ENCODE assay signal across 7 cellular contexts in the genomic region with DNA sequence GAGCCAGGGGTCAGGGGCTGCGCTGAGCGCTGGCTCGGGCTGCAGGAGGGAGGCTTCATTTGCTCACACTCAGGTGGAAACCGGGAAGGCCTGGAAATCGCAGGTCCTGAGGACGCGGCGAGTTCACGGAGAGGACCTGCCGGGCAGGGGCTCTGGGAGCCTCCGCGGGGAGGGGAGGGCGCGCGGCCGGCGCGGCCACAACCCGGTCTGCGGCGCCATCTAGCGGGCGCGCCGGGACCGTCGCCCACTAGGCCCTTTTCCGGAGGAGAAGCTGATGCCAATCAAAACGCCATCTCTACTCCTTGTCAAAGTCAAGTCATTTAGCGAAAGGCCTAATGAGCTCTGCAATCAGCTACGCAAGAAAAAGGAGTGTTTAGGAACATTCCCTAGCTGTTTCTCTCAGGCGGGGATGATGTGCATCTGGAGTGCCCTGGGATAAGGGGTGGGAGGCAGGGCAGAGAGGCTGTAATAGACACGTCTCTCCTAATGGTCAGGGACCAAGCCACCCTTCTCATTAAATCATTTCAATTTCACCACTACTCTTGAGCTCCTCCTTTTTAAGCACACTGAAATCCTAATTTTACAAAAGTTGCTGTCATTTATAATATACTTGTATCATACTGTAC.
DNase-seq lines count a peak whose midpoint lies in the region; ATAC-seq and TF ChIP-seq lines count a peak whose summit lies in the region.

No MANE protein-coding gene starts in this region.

- no peak overlapping the region for H3K27ac ChIP-seq in HEK293 (ENCODE audit: extremely low read depth, low read depth, low read length)
- no peak overlapping the region for H3K27ac ChIP-seq in neural progenitor cell

- no peak overlapping the region for H3K27ac Mint-ChIP-seq in neural progenitor cell

- H4K20me1 ChIP-seq in neural progenitor cell (ENCODE audit: low read depth) = no peaks in the 10 kb centered on the region

- no peaks in the 10 kb centered on the region for H3K4me1 ChIP-seq in HEK293 (ENCODE audit: control insufficient read depth, insufficient read depth, low read length)
- no peaks in the 10 kb centered on the region for H3K4me1 ChIP-seq in neural progenitor cell

- no peaks in the 10 kb centered on the region for H3F3A ChIP-seq in neural progenitor cell (ENCODE audit: low read depth)

- H3K4me3 Mint-ChIP-seq in neural progenitor cell = peak overlapping the region; percentile 78

- H3K9me3 Mint-ChIP-seq in neural progenitor cell = no peaks in the 10 kb centered on the region

- no peak overlapping the region for H3K9ac ChIP-seq in neural progenitor cell

- H2AFZ ChIP-seq in neural progenitor cell (replicated peaks) = peak overlapping the region; percentile 74

- peak overlapping the region; percentile 74 for H3K4me2 ChIP-seq in neural progenitor cell

- H3K79me2 ChIP-seq in neural progenitor cell (ENCODE audit: low read depth) = no peaks in the 10 kb centered on the region

- POLR2A ChIA-PET in HEK293 (lab: Yijun Ruan, JAX) = no interaction called here

- peaks cover 11% of the 10 kb centered on the region for H3K27me3 Mint-ChIP-seq in neural progenitor cell (ENCODE audit: insufficient read depth, low read depth)

- H3K9me3 ChIP-seq in HEK293 (ENCODE audit: control insufficient read depth, insufficient read depth, low read depth, low read length) (no peaks in the 10 kb centered on the region), neural progenitor cell (ENCODE audit: low read depth) (no peaks in the 10 kb centered on the region)

- no peaks in the 10 kb centered on the region for H3K36me3 ChIP-seq in HEK293 (ENCODE audit: control insufficient read depth in 2 of 2, insufficient read depth in 1 of 2, low read length in 2 of 2)
- no peaks in the 10 kb centered on the region for H3K36me3 ChIP-seq in neural progenitor cell

- H3K27me3 ChIP-seq in neural progenitor cell = peaks cover 8% of the 10 kb centered on the region

- H3K4me3 ChIP-seq in GM12865 (ENCODE audit: low read depth, low read length) (peak overlapping the region; percentile 30), HEK293 (ENCODE audit: low read depth, low read length) (no peak overlapping the region), neural progenitor cell (peak overlapping the region; percentile 37)

- TF ChIP-seq CTCF in GM12865 (IDR thresholded peaks at IDR 0.05; ENCODE audit: insufficient read depth, low read depth, low read length, missing control alignments) (peak; percentile 85), HEK293 (tag by site-specific recombination; IDR thresholded peaks at IDR 0.05) (peak; percentile 57), neural progenitor cell (IDR thresholded peaks at IDR 0.05) (peak; percentile 96)

- no peak for ATAC-seq in HG02571 (IDR thresholded peaks at IDR 0.05; ENCODE audit: unreplicated experiment)

- CTCF ChIA-PET in HEK293 (lab: Yijun Ruan, JAX) = interaction anchor here (0.5 to 1.4 kb wide), 19 partner anchors 10 to 1434 kb away, joined by 3 to 23 read pairs (median 4); no protein-coding TSS in a partner anchor

- DNase-seq in GM12865 (ENCODE audit: low read depth) = peak; percentile 49
- DNase-seq in NCI-H2081 (lab: John Stamatoyannopoulos, UW) = peak; percentile 78 to 81
- peak; percentile 66 for DNase-seq in activated CD8-positive, alpha-beta memory T cell treated with anti-CD3 and anti-CD28 coated beads for 24 hours
- DNase-seq in fibroblast of peridontal ligament (ENCODE audit: extremely low read depth) = peak; percentile 30
- DNase-seq in neural progenitor cell (ENCODE audit: low spot score) = peak; percentile 86

- no peaks in the 10 kb centered on the region for H3K4me1 Mint-ChIP-seq in neural progenitor cell

- no peaks in the 10 kb centered on the region for H3K36me3 Mint-ChIP-seq in neural progenitor cell

TF ChIP-seq in HEK293, 187 proteins besides CTCF, POLR2A, EP300 and RAD21:
- TF ChIP-seq, protein P1, sequence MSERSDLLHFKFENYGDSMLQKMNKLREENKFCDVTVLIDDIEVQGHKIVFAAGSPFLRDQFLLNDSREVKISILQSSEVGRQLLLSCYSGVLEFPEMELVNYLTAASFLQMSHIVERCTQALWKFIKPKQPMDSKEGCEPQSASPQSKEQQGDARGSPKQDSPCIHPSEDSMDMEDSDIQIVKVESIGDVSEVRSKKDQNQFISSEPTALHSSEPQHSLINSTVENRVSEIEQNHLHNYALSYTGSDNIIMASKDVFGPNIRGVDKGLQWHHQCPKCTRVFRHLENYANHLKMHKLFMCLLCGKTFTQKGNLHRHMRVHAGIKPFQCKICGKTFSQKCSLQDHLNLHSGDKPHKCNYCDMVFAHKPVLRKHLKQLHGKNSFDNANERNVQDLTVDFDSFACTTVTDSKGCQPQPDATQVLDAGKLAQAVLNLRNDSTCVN (tag by site-specific recombination; optimal IDR thresholded peaks at IDR 0.05) = peak; percentile 68
- TF ChIP-seq ZNF654 (tag by site-specific recombination; IDR thresholded peaks at IDR 0.05; ENCODE audit: low read depth) = peak; percentile 56
- no peak for TF ChIP-seq SALL2 (tag by site-specific recombination; IDR thresholded peaks at IDR 0.05; ENCODE audit: borderline replicate concordance)

Comparison
In these comparisons a context has a peak if more than half of its experiments do, and no peak if none do; other contexts are left out.
1. DNase-seq: peak in every context shown above with its lines; median percentile 86 in neural progenitor cell; 80 in NCI-H2081; 66 in activated CD8-positive, alpha-beta memory T cell treated with anti-CD3 and anti-CD28 coated beads for 24 hours; 49 in GM12865; 30 in fibroblast of peridontal ligament.